In the genomic region with DNA sequence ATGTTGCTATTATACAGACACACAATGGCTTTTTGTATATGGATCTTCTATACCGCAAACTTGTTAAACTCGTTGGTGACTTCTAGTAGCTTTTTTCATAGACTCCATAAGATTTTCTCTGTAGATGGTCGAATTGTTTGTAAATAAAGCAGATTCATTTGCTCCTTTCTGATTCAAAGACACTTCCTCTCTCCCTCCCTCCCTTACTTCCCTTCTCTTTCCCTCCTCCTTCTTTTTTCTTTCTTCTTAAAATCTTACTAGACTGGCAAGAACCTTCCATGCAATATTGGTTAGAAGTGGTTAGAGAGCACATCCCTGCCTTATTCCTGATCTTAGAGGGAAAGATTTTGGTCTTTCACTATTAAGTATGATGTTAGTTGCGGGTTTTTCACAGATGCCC, we compare ENCODE assay signal across 21 cellular contexts. TPM values are rescaled to one million over a fixed set of nuclear protein-coding genes. Genes with fewer than 3 reads are reported as not detected.
DNase-seq lines count a peak whose midpoint lies in the region; ATAC-seq, FAIRE-seq and TF ChIP-seq lines count a peak whose summit lies in the region.
"Had no signal": no experiment of that assay in that cellular context is flagged by ENCODE, and none has a peak within 500 bp of the region (broad histone marks: within the 10 kb centered on the region; RNA-seq: fewer than 3 reads in every experiment).

No MANE protein-coding gene starts in this region.

- H3K9ac ChIP-seq in K562 (ENCODE audit: insufficient read depth in 1 of 2, low read depth in 2 of 2, low read length in 2 of 2), result no peak overlapping the region
- H3K9ac ChIP-seq: BLaER1 treated with 17β-estradiol and CSF1 and Interleukin-3, amounts not matched to agents 10 nM and 100 nM had no signal

- 46% methylated on average over 4 of the region's 4 CpGs for WGBS in K562 (ENCODE audit: insufficient coverage, low coverage, missing lambda C conversion rate)

- no TSS peak for BruUV-seq in K562 (replicated peaks; lab: Mats Ljungman, UMichigan)

- H3K27me3 ChIP-seq in K562 (ENCODE audit: control insufficient read depth in 2 of 2, insufficient read depth in 2 of 2, low read length in 2 of 2) (no peaks in the 10 kb centered on the region; a peak in 1 of 5 replicates), osteoblast (ENCODE audit: insufficient read depth, low read length) (no peaks in the 10 kb centered on the region)
- H3K27me3 ChIP-seq: BE2C; BLaER1 treated with 17β-estradiol and CSF1 and Interleukin-3, amounts not matched to agents 10 nM and 100 nM had no signal

- no peak for ATAC-seq in K562
- no peak for ATAC-seq in GM21737 (IDR thresholded peaks at IDR 0.05; ENCODE audit: unreplicated experiment)
- ATAC-seq in GM18868 (IDR thresholded peaks at IDR 0.05; ENCODE audit: unreplicated experiment), result no peak
- ATAC-seq: GM12878 had no signal

- peaks cover 57% of the 10 kb centered on the region for H3K36me3 Mint-ChIP-seq in HFFc6 (ENCODE audit: low read depth)
- H3K36me3 Mint-ChIP-seq: CD14-positive monocyte had no signal

- TF ChIP-seq POLR2A in K562 (conservative IDR thresholded peaks at IDR 0.05), result no peak

- H3K9me3 Mint-ChIP-seq in HFFc6, result 0 out of 2 replicates have a peak, but pooled peaks cover 4% of the 10 kb centered on the region
- H3K9me3 Mint-ChIP-seq: CD4-positive, alpha-beta T cell had no signal

- no peak overlapping the region for H2AFZ ChIP-seq in K562 (ENCODE audit: low read depth, low read length)
- H2AFZ ChIP-seq in osteoblast (ENCODE audit: low read length), result peak overlapping the region; percentile 2

- H3K4me1 ChIP-seq in K562 (replicated peaks in 1 of 2; ENCODE audit: control insufficient read depth in 2 of 2, insufficient read depth in 2 of 2, low read length in 2 of 2) (peaks cover 0 to 3% of the 10 kb centered on the region in 2 experiments; a peak in 4 of 5 replicates), osteoblast (ENCODE audit: insufficient read depth, low read length) (no peaks in the 10 kb centered on the region)
- H3K4me1 ChIP-seq: BE2C, HAP-1 had no signal

- H3K9me1 ChIP-seq in K562 (ENCODE audit: control insufficient read depth, insufficient read depth, low read length), result no peaks in the 10 kb centered on the region

- no peak for TF ChIP-seq CTCF in HFFc6 (IDR thresholded peaks at IDR 0.05)
- no peak for TF ChIP-seq CTCF in K562 (IDR thresholded peaks at IDR 0.05 in 2 of 3, conservative IDR thresholded peaks at IDR 0.05 in 1 of 3; ENCODE audit: insufficient read depth in 2 of 3, low read depth in 1 of 3, low read length in 3 of 3)
- no peak for TF ChIP-seq CTCF in osteoblast (IDR thresholded peaks at IDR 0.05; ENCODE audit: extremely low read depth, low read depth, low read length)

- no peak for TF ChIP-seq RAD21 in K562 (CRISPR knock-in tag; conservative IDR thresholded peaks at IDR 0.05 in 1 of 2, IDR thresholded peaks at IDR 0.05 in 1 of 2)

- no peak for TF ChIP-seq EP300 in K562 (IDR thresholded peaks at IDR 0.05; ENCODE audit: low read length)

- DNase-seq in HFFc6 (no peak), K562 (ENCODE audit: extremely low read depth in 1 of 4, low spot score in 3 of 4) (no peak), osteoblast (ENCODE audit: insufficient read length, low spot score, missing footprints) (no peak), AG20443 (ENCODE audit: low spot score) (no peak)
- DNase-seq: AML-193; BE2C; CD4-positive, alpha-beta T cell; CD8-positive, alpha-beta memory T cell; DMS 273 treated with DMSO at 0.1 percent for 48 hours; DMS79; EL; GDM1; GOT3 had no signal

- no peak overlapping the region for H3K4me3 Mint-ChIP-seq in HFFc6
- H3K4me3 Mint-ChIP-seq: CD14-positive monocyte; CD4-positive, alpha-beta T cell; CD8-positive, alpha-beta memory T cell had no signal

- H3K36me3 ChIP-seq in K562 (ENCODE audit: control insufficient read depth, insufficient read depth, low read length) (no peaks in the 10 kb centered on the region), osteoblast (ENCODE audit: insufficient read depth, low read length) (no peaks in the 10 kb centered on the region)
- H3K36me3 ChIP-seq: BE2C; BLaER1 treated with 17β-estradiol and CSF1 and Interleukin-3, amounts not matched to agents 10 nM and 100 nM; HAP-1 had no signal

- intact Hi-C loops in K562 (cut with micrococcal nuclease), result no loop called here

- FAIRE-seq in K562 (lab: Jason Lieb, UNC), result no peak
- FAIRE-seq: D721Med, GM12878, H54 had no signal

- H3K4me1 Mint-ChIP-seq in HFFc6 (ENCODE audit: low read depth), result peaks cover 58% of the 10 kb centered on the region
- H3K4me1 Mint-ChIP-seq: CD14-positive monocyte; CD8-positive, alpha-beta memory T cell had no signal

- H3K27me3 Mint-ChIP-seq in HFFc6 (ENCODE audit: insufficient read depth), result no peaks in the 10 kb centered on the region; the same call in 1 of the 2 replicates
- H3K27me3 Mint-ChIP-seq: CD4-positive, alpha-beta T cell had no signal

- H4K20me1 ChIP-seq in K562 (replicated peaks; ENCODE audit: control insufficient read depth, insufficient read depth, low read length), result 0 out of 2 replicates have a peak, but pooled peaks cover 3% of the 10 kb centered on the region
- no peaks in the 10 kb centered on the region for H4K20me1 ChIP-seq in osteoblast (ENCODE audit: insufficient read depth, low read length)
- H4K20me1 ChIP-seq: BLaER1 treated with 17β-estradiol and CSF1 and Interleukin-3, amounts not matched to agents 10 nM and 100 nM had no signal

- POLR2A ChIA-PET in K562 (lab: Yijun Ruan, JAX), result no interaction called here

- H3K4me2 ChIP-seq in K562 (ENCODE audit: insufficient read depth, low read length), result no peak overlapping the region
- H3K4me2 ChIP-seq in osteoblast (ENCODE audit: insufficient read depth, low read length), result no peak overlapping the region
- H3K4me2 ChIP-seq: BLaER1 treated with 17β-estradiol and CSF1 and Interleukin-3, amounts not matched to agents 10 nM and 100 nM had no signal

- CTCF ChIA-PET in K562 (lab: Yijun Ruan, JAX; ENCODE audit: low intra/inter-chr PET ratio), result no interaction called here

- H3K79me2 ChIP-seq in K562 (ENCODE audit: control insufficient read depth, insufficient read depth, low read length), result peaks cover 31% of the 10 kb centered on the region; the same call in 2 of the 3 replicates
- H3K79me2 ChIP-seq in osteoblast (ENCODE audit: insufficient read depth, low read length), result peaks cover 37% of the 10 kb centered on the region

- H3K4me3 ChIP-seq in K562, result no peak overlapping the region
- H3K4me3 ChIP-seq in osteoblast (ENCODE audit: insufficient read depth, low read length), result no peak overlapping the region
- H3K4me3 ChIP-seq: BLaER1 treated with 17β-estradiol and CSF1 and Interleukin-3, amounts not matched to agents 10 nM and 100 nM; GM12878; HAP-1 had no signal

- peak overlapping the region; percentile 28; the same call in 1 of the 2 replicates for H3K27ac Mint-ChIP-seq in HFFc6
- H3K27ac Mint-ChIP-seq: CD14-positive monocyte; CD4-positive, alpha-beta T cell; CD8-positive, alpha-beta memory T cell had no signal

- H3K27ac ChIP-seq in K562 (ENCODE audit: extremely low read depth, low read depth, low read length), result no peak overlapping the region
- no peak overlapping the region for H3K27ac ChIP-seq in osteoblast (ENCODE audit: low read depth, low read length)
- H3K27ac ChIP-seq: BLaER1 treated with 17β-estradiol and CSF1 and Interleukin-3, amounts not matched to agents 10 nM and 100 nM had no signal

- in situ Hi-C loops in K562 (cut with MboI), result no loop called here

- H3K9me3 ChIP-seq in K562 (replicated peaks; ENCODE audit: control insufficient read depth, insufficient read depth, low read depth, low read length) (no peaks in the 10 kb centered on the region), osteoblast (ENCODE audit: low read depth, low read length) (no peaks in the 10 kb centered on the region)
- H3K9me3 ChIP-seq: BE2C, HAP-1 had no signal

TF ChIP-seq in K562, 482 proteins besides CTCF, POLR2A, EP300 and RAD21:
- TF ChIP-seq, protein P1, sequence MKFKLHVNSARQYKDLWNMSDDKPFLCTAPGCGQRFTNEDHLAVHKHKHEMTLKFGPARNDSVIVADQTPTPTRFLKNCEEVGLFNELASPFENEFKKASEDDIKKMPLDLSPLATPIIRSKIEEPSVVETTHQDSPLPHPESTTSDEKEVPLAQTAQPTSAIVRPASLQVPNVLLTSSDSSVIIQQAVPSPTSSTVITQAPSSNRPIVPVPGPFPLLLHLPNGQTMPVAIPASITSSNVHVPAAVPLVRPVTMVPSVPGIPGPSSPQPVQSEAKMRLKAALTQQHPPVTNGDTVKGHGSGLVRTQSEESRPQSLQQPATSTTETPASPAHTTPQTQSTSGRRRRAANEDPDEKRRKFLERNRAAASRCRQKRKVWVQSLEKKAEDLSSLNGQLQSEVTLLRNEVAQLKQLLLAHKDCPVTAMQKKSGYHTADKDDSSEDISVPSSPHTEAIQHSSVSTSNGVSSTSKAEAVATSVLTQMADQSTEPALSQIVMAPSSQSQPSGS (CRISPR knock-in tag; IDR thresholded peaks at IDR 0.05), result no peak
- peak; percentile 59; the same call in 1 of the 2 replicates for TF ChIP-seq SPI1 (IDR thresholded peaks at IDR 0.05; ENCODE audit: borderline replicate concordance, low read depth, low read length)

RNA-seq across cellular contexts. Expression of a gene that starts 36.4 kb away (rescaled TPM):
- 10 to 100 TPM; 55.5 to 93.3 (median 79.9) TPM for total RNA-seq in HFFc6 (2021; fragmentation: NEBNext Ultra II Directional; extraction: Animal tissue kit (Norgen Biotek cat#: 25700))
- 153 and 334 TPM in 2 replicates for total RNA-seq in K562 (2011; cell fraction: chromatin; rRNA removed; ENCODE audit: low replicate concordance)
- 281 and 292 TPM in 2 replicates for total RNA-seq in K562 (2011; cell fraction: nucleolus; rRNA removed)
- total RNA-seq in K562 (2011; cell fraction: nucleoplasm; rRNA removed), result 180 and 211 TPM in 2 replicates
- total RNA-seq in K562 (2014; rRNA removed) (29.5 and 33.6 TPM in 2 replicates), K562 (2014; rRNA removed; fragmentation: Illumina TruSeq; extraction: Trizol) (29.7 and 32.2 TPM in 2 replicates), K562 (2015; rRNA removed; fragmentation: Illumina TruSeq; extraction: Trizol) (26.1 and 28.1 TPM in 2 replicates), K562 (2021) (77.7 and 92.3 TPM in 2 replicates), osteoblast (0.88 and 1.4 TPM in 2 replicates)
- polyA plus RNA-seq in K562 (2011; rRNA removed) (133 TPM in 2 replicates), K562 (2014; fragmentation: Illumina TruSeq; extraction: Trizol) (68.2 and 86.9 TPM in 2 replicates), K562 (2014; fragmentation: Nextera tagmentation; extraction: Ambion mirVana) (10 to 100 TPM; 10.2 to 11.5 TPM), K562 (2014; rRNA removed) (80.9 and 87.6 TPM in 2 replicates)
- 96.6 and 154 TPM in 2 replicates for polyA plus RNA-seq in K562 (2011; cell fraction: cytosol; rRNA removed)
- 301 and 457 TPM in 2 replicates for polyA plus RNA-seq in K562 (2011; cell fraction: nucleus; rRNA removed)
- 69.0 and 89.1 TPM in 2 replicates for polyA plus RNA-seq in K562 (2012)
- 48.1 and 73.1 TPM in 2 replicates for polyA minus RNA-seq in K562 (2011; rRNA and poly(A)+ RNA removed)
- 38.3 and 45.9 TPM in 2 replicates for polyA minus RNA-seq in K562 (2011; cell fraction: cytosol; rRNA and poly(A)+ RNA removed)
- 87.9 and 158 TPM in 2 replicates for polyA minus RNA-seq in K562 (2011; cell fraction: nucleus; rRNA and poly(A)+ RNA removed)
- total RNA-seq: CD4-positive, alpha-beta T cell had no signal
- polyA plus RNA-seq: CD14-positive monocyte; CD8-positive, alpha-beta memory T cell had no signal

Comparison
In these comparisons a context has a peak if more than half of its experiments do, and no peak if none do; other contexts are left out.
1. RNA of a gene that starts 36.4 kb away (total RNA-seq): 55.5 to 93.3 TPM in HFFc6 and 26.1 to 334 TPM in K562; 0.88 to 1.4 TPM in osteoblast; every median in the first group is over 10 times any median in the second.